ENCODE assay signal across 14 cellular contexts in genomic region chr7:70156052-70156451, GRCh38.
"Had no signal": no experiment of that assay in that cellular context is flagged by ENCODE, and none has a peak within 500 bp of the region (broad histone marks: within the 10 kb centered on the region; RNA-seq: fewer than 3 reads in every experiment).

No MANE protein-coding gene starts in this region.

- H3K4me1 ChIP-seq: heart left ventricle, lower lobe of right lung, right lobe of liver, stomach had no signal

- H3K4me3 ChIP-seq: heart left ventricle, lower lobe of right lung, right lobe of liver, stomach, thoracic aorta had no signal

- H3K27me3 ChIP-seq: heart left ventricle, right lobe of liver, stomach had no signal

- H3K36me3 ChIP-seq: heart left ventricle, lower lobe of right lung, right lobe of liver, stomach, thoracic aorta had no signal

- H3K9me3 ChIP-seq: right lobe of liver, thoracic aorta had no signal

- H3K27ac ChIP-seq: epithelial cell of prostate, heart left ventricle, lower lobe of right lung, right lobe of liver, stomach, thoracic aorta had no signal

- DNase-seq: activated CD4-positive, alpha-beta memory T cell treated with anti-CD3 and anti-CD28 coated beads for 36 hours; activated CD4-positive, alpha-beta T cell treated with anti-CD3 and anti-CD28 coated beads for 36 hours; activated effector memory CD4-positive, alpha-beta T cell treated with Interleukin-2 at 50 U/mL for 16 hours; activated naive CD4-positive, alpha-beta T cell treated with anti-CD3 and anti-CD28 coated beads, Interleukin-2, amount 50 U/mL, for 16 hours; activated T-cell treated with anti-CD3 and anti-CD28 coated beads, Interleukin-2, amount 50 U/mL, for 24 hours; effector memory CD8-positive, alpha-beta T cell; foreskin melanocyte; heart left ventricle; lower lobe of right lung; right lobe of liver; stimulated activated CD4-positive, alpha-beta T cell treated with anti-CD3 and anti-CD28 coated beads, Interleukin-1b, Interleukin-23, amount 100 ng/mL, for 48 hours; stomach had no signal
